1 cellular context compared by ENCODE assay signal in genomic region chr3:2547049-2547448, GRCh38.
A peak's percentile ranks its signal among the peaks of the same experiment; 100 is the strongest.
TF ChIP-seq lines count a peak whose summit lies in the region.

No MANE protein-coding gene starts in this region.

TF ChIP-seq in HEK293, 187 proteins besides CTCF, POLR2A, EP300 and RAD21 (continued from another document):
- TF ChIP-seq REST (tag by site-specific recombination; IDR thresholded peaks at IDR 0.05) (peak; percentile 39; the same call in 1 of the 2 replicates), ZNF600 (tag by site-specific recombination; IDR thresholded peaks at IDR 0.05) (no peak), ZNF394 (tag by site-specific recombination; IDR thresholded peaks at IDR 0.05; ENCODE audit: borderline replicate concordance) (peak; percentile 63; the same call in 1 of the 2 replicates)
